ENCODE assay signal across 17 cellular contexts in genomic region chr18:68667121-68667520, GRCh38. TPM values are rescaled to one million over a fixed set of nuclear protein-coding genes. Genes with fewer than 3 reads are reported as not detected.
DNase-seq lines count a peak whose midpoint lies in the region; FAIRE-seq and TF ChIP-seq lines count a peak whose summit lies in the region.
"Had no signal": no experiment of that assay in that cellular context is flagged by ENCODE, and none has a peak within 500 bp of the region (broad histone marks: within the 10 kb centered on the region; RNA-seq: fewer than 3 reads in every experiment).

No MANE protein-coding gene starts in this region.

- H3K36me3 Mint-ChIP-seq in astrocyte (ENCODE audit: low read depth, unreplicated experiment) = no peaks in the 10 kb centered on the region

- DNase-seq in GM23248 (peak; percentile 29), astrocyte (ENCODE audit: low read depth) (peak; percentile 4), fibroblast of peridontal ligament (ENCODE audit: extremely low read depth) (peak; percentile 28), uterus (no peak), ascending aorta (ENCODE audit: low spot score in 2 of 2) (no peak), ovary (no peak), OCI-LY7 (ENCODE audit: low spot score) (no peak)
- DNase-seq: C1 segment of cervical spinal cord, DMS79, KBM-7, NCI-H1105, NCI-H1694, NCI-H2107, NCI-H524 treated with DMSO at 0.1 percent for 48 hours, PC-3, SIG-M5 had no signal

- TF ChIP-seq POLR2A in uterus (IDR thresholded peaks at IDR 0.05) = no peak
- no peak for TF ChIP-seq POLR2A in ovary (IDR thresholded peaks at IDR 0.05)

- 0 out of 2 replicates have a peak, but pooled peaks cover 11% of the 10 kb centered on the region for H3F3A ChIP-seq in GM23248 (ENCODE audit: insufficient read depth)

- TF ChIP-seq CTCF in astrocyte (IDR thresholded peaks at IDR 0.05; ENCODE audit: insufficient read depth, low read depth, low read length) = no peak
- TF ChIP-seq CTCF in uterus (IDR thresholded peaks at IDR 0.05) = no peak
- no peak for TF ChIP-seq CTCF in ascending aorta (IDR thresholded peaks at IDR 0.05)
- no peak for TF ChIP-seq CTCF in ovary (IDR thresholded peaks at IDR 0.05)
- TF ChIP-seq CTCF in OCI-LY7 (conservative IDR thresholded peaks at IDR 0.05; ENCODE audit: low read length) = no peak

- FAIRE-seq in astrocyte (lab: Jason Lieb, UNC) = no peak

- no peak overlapping the region for H3K27ac Mint-ChIP-seq in astrocyte (ENCODE audit: unreplicated experiment)

- TF ChIP-seq EP300 in ovary (IDR thresholded peaks at IDR 0.05) = no peak

- H3K9me2 ChIP-seq in GM23248 (ENCODE audit: insufficient read depth) (no peaks in the 10 kb centered on the region), OCI-LY7 (ENCODE audit: insufficient read depth, low read length) (no peaks in the 10 kb centered on the region)

- H4K20me1 ChIP-seq in GM23248 (ENCODE audit: insufficient read depth) (no peaks in the 10 kb centered on the region), astrocyte (ENCODE audit: insufficient read depth, low read length) (no peaks in the 10 kb centered on the region), OCI-LY7 (ENCODE audit: insufficient read depth, low read length) (no peaks in the 10 kb centered on the region)

- H3K9ac ChIP-seq in GM23248 (no peak overlapping the region), astrocyte (ENCODE audit: low read length) (no peak overlapping the region)

- 26 to 27% methylated on average over 5 of the region's 5 CpGs for WGBS in GM23248 (ENCODE audit: low coverage in 1 of 2, low lambda C conversion rate in 2 of 2, missing lambda C conversion rate in 2 of 2), 2 experiments
- WGBS in ovary, 3 donors = 12 to 20% (median 20%) methylated on average over 5 of the region's 5 CpGs

- H3K27ac ChIP-seq in GM23248 = no peak overlapping the region
- H3K27ac ChIP-seq in astrocyte (ENCODE audit: low read depth, low read length) = no peak overlapping the region
- H3K27ac ChIP-seq in uterus = peak overlapping the region; percentile 11 to 73
- H3K27ac ChIP-seq in ascending aorta = no peak overlapping the region
- no peak overlapping the region for H3K27ac ChIP-seq in ovary
- H3K27ac ChIP-seq in OCI-LY7 (ENCODE audit: low read depth, low read length, poor library complexity, severe bottlenecking) = no peak overlapping the region
- H3K27ac ChIP-seq: RWPE1 had no signal

- CTCF ChIA-PET in OCI-LY7 (lab: Charles Lee; ENCODE audit: unreplicated experiment) = no interaction called here

- no peak overlapping the region for H3K4me3 ChIP-seq in GM23248
- H3K4me3 ChIP-seq in astrocyte (ENCODE audit: insufficient read depth, low read depth, low read length) = no peak overlapping the region
- H3K4me3 ChIP-seq in uterus = no peak overlapping the region
- no peak overlapping the region for H3K4me3 ChIP-seq in ascending aorta
- H3K4me3 ChIP-seq in ovary = no peak overlapping the region
- H3K4me3 ChIP-seq in OCI-LY7 (ENCODE audit: low read depth, low read length, poor library complexity, severe bottlenecking) = no peak overlapping the region

- H2AFZ ChIP-seq in GM23248 = peak overlapping the region; percentile 52
- no peak overlapping the region for H2AFZ ChIP-seq in astrocyte (ENCODE audit: low read depth, low read length)
- no peak overlapping the region for H2AFZ ChIP-seq in OCI-LY7 (ENCODE audit: low read length)

- H3K9me3 ChIP-seq in GM23248 (ENCODE audit: low read depth) = no peaks in the 10 kb centered on the region
- H3K9me3 ChIP-seq in astrocyte (ENCODE audit: insufficient read depth, low read depth, low read length) = no peaks in the 10 kb centered on the region
- no peaks in the 10 kb centered on the region for H3K9me3 ChIP-seq in uterus
- H3K9me3 ChIP-seq in ascending aorta = no peaks in the 10 kb centered on the region
- no peaks in the 10 kb centered on the region for H3K9me3 ChIP-seq in ovary
- H3K9me3 ChIP-seq in OCI-LY7 (ENCODE audit: low read length) = no peaks in the 10 kb centered on the region

- no TSS peak for BruUV-seq in OCI-LY7 (replicated peaks; lab: Mats Ljungman, UMichigan)

- H3K4me1 ChIP-seq in GM23248 (ENCODE audit: insufficient read depth) (peaks cover 11% of the 10 kb centered on the region), astrocyte (ENCODE audit: insufficient read depth, low read length) (no peaks in the 10 kb centered on the region), uterus (no peaks in the 10 kb centered on the region), ascending aorta (no peaks in the 10 kb centered on the region), ovary (ENCODE audit: insufficient read depth) (no peaks in the 10 kb centered on the region), OCI-LY7 (ENCODE audit: insufficient read depth, low read length, poor library complexity, severe bottlenecking) (no peaks in the 10 kb centered on the region)

- in situ Hi-C loops in GM23248 (cut with MboI) = loop anchor here (10.0 kb wide), 1 partner anchor 1452 kb away; no protein-coding TSS in a partner anchor

- no peaks in the 10 kb centered on the region for H3K79me2 ChIP-seq in GM23248 (ENCODE audit: insufficient read depth)
- H3K79me2 ChIP-seq in astrocyte (ENCODE audit: insufficient read depth, low read length) = no peaks in the 10 kb centered on the region
- no peaks in the 10 kb centered on the region for H3K79me2 ChIP-seq in OCI-LY7 (ENCODE audit: insufficient read depth, low read depth, low read length)

- intact Hi-C loops in uterus (cut with DNase I; ENCODE audit: low total_unique reads) (no loop called here), ascending aorta (cut with DNase I) (no loop called here), ovary (cut with DNase I) (no loop called here), OCI-LY7 (cut with micrococcal nuclease; ENCODE audit: unreplicated experiment) (no loop called here)

- H3K27me3 Mint-ChIP-seq in astrocyte (ENCODE audit: low read depth, unreplicated experiment) = no peaks in the 10 kb centered on the region

- H3K27me3 ChIP-seq in GM23248 (replicated peaks; ENCODE audit: insufficient read depth) (no peaks in the 10 kb centered on the region), astrocyte (ENCODE audit: insufficient read depth, low read length) (no peaks in the 10 kb centered on the region), uterus (no peaks in the 10 kb centered on the region), ascending aorta (no peaks in the 10 kb centered on the region), ovary (no peaks in the 10 kb centered on the region)

- no peaks in the 10 kb centered on the region for H3K9me3 Mint-ChIP-seq in astrocyte (ENCODE audit: unreplicated experiment)

- H3K4me2 ChIP-seq in GM23248 (ENCODE audit: unreplicated experiment) (peak overlapping the region; percentile 17), astrocyte (ENCODE audit: low read length) (no peak overlapping the region), OCI-LY7 (ENCODE audit: low read length) (no peak overlapping the region)

- no peaks in the 10 kb centered on the region for H3K4me1 Mint-ChIP-seq in astrocyte (ENCODE audit: low read depth, unreplicated experiment)

- no peak overlapping the region for H3K4me3 Mint-ChIP-seq in astrocyte (ENCODE audit: unreplicated experiment)

- H3K36me3 ChIP-seq in GM23248 (ENCODE audit: low read depth) (no peaks in the 10 kb centered on the region), astrocyte (ENCODE audit: insufficient read depth, low read length) (no peaks in the 10 kb centered on the region), uterus (no peaks in the 10 kb centered on the region), ascending aorta (no peaks in the 10 kb centered on the region), ovary (no peaks in the 10 kb centered on the region), OCI-LY7 (ENCODE audit: insufficient read depth, low read length) (no peaks in the 10 kb centered on the region)

- POLR2A ChIA-PET in OCI-LY7 (lab: Charles Lee) = no interaction called here

RNA-seq across cellular contexts. Expression of gene TMX3, which starts 47.8 kb away (rescaled TPM):
- total RNA-seq in GM23248 (2014; rRNA removed; shearing (Covaris generic)) = 111 and 112 TPM in 2 replicates
- polyA plus RNA-seq in GM23248 (2016; fragmentation: Nextera tagmentation; extraction: Ambion mirVana) (70.4 and 73.0 TPM in 2 replicates), ovary (10 to 100 TPM; 14.8 to 25.3 TPM)
- total RNA-seq in astrocyte (64.4 and 64.6 TPM in 2 replicates), uterus (100 to 1,000 TPM in 1 of 4 donors, 10 to 100 TPM in 3; 34.1 to 111 (median 73.4) TPM), ascending aorta (12.9 TPM), ovary (10 to 100 TPM; 19.5 to 41.9 (median 30.0) TPM), OCI-LY7 (2022) (25.9 and 27.3 TPM in 2 replicates)
- total RNA-seq in OCI-LY7 (2014; rRNA removed; shearing (Covaris generic)) = 14.8 and 16.6 TPM in 2 replicates

Comparison
In these comparisons a context has a peak if more than half of its experiments do, and no peak if none do; other contexts are left out.
1. DNase-seq: peak in GM23248 (single experiment), astrocyte (single experiment) and fibroblast of peridontal ligament (single experiment); none in uterus (0 of 2), ascending aorta (0 of 2), ovary (0 of 5) and OCI-LY7 (single experiment).
2. H3K27ac ChIP-seq: peak in uterus (2 of 2); none in GM23248 (single experiment), astrocyte (single experiment), ascending aorta (0 of 2), ovary (0 of 2) and OCI-LY7 (single experiment).